In genomic region chr4:42278709-42279324, GRCh38 we compare ENCODE assay signal across 1 cellular context.
TF ChIP-seq lines count a peak whose summit lies in the region.

No MANE protein-coding gene starts in this region.

TF ChIP-seq in GM23338, 12 proteins besides CTCF, POLR2A, EP300 and RAD21 (continued from another document):
- no peak for TF ChIP-seq ZNF462 (CRISPR knock-in tag; IDR thresholded peaks at IDR 0.05)
- TF ChIP-seq JUNB (IDR thresholded peaks at IDR 0.05; ENCODE audit: unreplicated experiment) = no peak
- TF ChIP-seq ETS1 (IDR thresholded peaks at IDR 0.05) = no peak
- TF ChIP-seq REST (IDR thresholded peaks at IDR 0.05; ENCODE audit: unreplicated experiment) = no peak
- TF ChIP-seq CREB1 (CRISPR knock-in tag; IDR thresholded peaks at IDR 0.05; ENCODE audit: low read depth) = no peak
